In genomic region chr1:201602413-201603265, GRCh38 we compare ENCODE assay signal across 13 cellular contexts.
A peak's percentile ranks its signal among the peaks of the same experiment; 100 is the strongest.
DNase-seq lines count a peak whose midpoint lies in the region; TF ChIP-seq lines count a peak whose summit lies in the region.
"Had no signal": no experiment of that assay in that cellular context is flagged by ENCODE, and none has a peak within 500 bp of the region (broad histone marks: within the 10 kb centered on the region; RNA-seq: fewer than 3 reads in every experiment).

No MANE protein-coding gene starts in this region.

- no peak overlapping the region for H3T11ph ChIP-seq in H9 (ENCODE audit: low read length)

- no peaks in the 10 kb centered on the region for H3K9me3 ChIP-seq in H9 (ENCODE audit: control insufficient read depth, low read depth, low read length)
- H3K9me3 ChIP-seq: lower lobe of right lung had no signal

- TF ChIP-seq CTCF in fibroblast of villous mesenchyme (IDR thresholded peaks at IDR 0.05; ENCODE audit: insufficient read depth, low read depth, low read length) (no peak), H9 (conservative IDR thresholded peaks at IDR 0.05) (no peak)

- H4K8ac ChIP-seq in H9 (replicated peaks; ENCODE audit: insufficient read length, low read depth, low read length): no peak overlapping the region

- H3K79me1 ChIP-seq in H9 (ENCODE audit: insufficient read depth, low read depth, low read length, poor library complexity, severe bottlenecking): no peaks in the 10 kb centered on the region

- no peaks in the 10 kb centered on the region for H3K4me1 ChIP-seq in H9 (ENCODE audit: insufficient read depth, low read length)

- no peak overlapping the region for H2BK20ac ChIP-seq in H9 (ENCODE audit: low read depth, low read length, poor library complexity, severe bottlenecking)

- H3K9ac ChIP-seq in H9 (ENCODE audit: extremely low read depth, insufficient read length, low read length): no peak overlapping the region

- no peak overlapping the region for H3K23ac ChIP-seq in H9 (ENCODE audit: insufficient read length, low read depth, low read length)

- no peak overlapping the region for H2AFZ ChIP-seq in H9 (ENCODE audit: low read length)

- H4K5ac ChIP-seq in H9 (ENCODE audit: insufficient read length, low read depth, low read length): no peak overlapping the region

- H3K4ac ChIP-seq in H9 (ENCODE audit: low read depth, low read length): no peak overlapping the region

- H3K9me3 Mint-ChIP-seq in H9: no peaks in the 10 kb centered on the region

- peaks cover 2% of the 10 kb centered on the region in 2 experiments; a peak in 2 of 4 replicates for H3K4me1 Mint-ChIP-seq in H9

- no peak overlapping the region for H3K56ac ChIP-seq in H9 (ENCODE audit: insufficient read length, low read depth, low read length)

- no peak overlapping the region; a peak in 1 of 7 replicates for H3K27ac Mint-ChIP-seq in H9

- no peak overlapping the region for H2BK120ac ChIP-seq in H9 (ENCODE audit: low read depth, low read length, poor library complexity, severe bottlenecking)

- H3K79me2 ChIP-seq in H9 (ENCODE audit: insufficient read depth, low read length): no peaks in the 10 kb centered on the region

- H2BK15ac ChIP-seq in H9 (ENCODE audit: low read depth, low read length): no peak overlapping the region

- H3K4me3 Mint-ChIP-seq in H9: no peak overlapping the region

- no peaks in the 10 kb centered on the region for H3K23me2 ChIP-seq in H9 (ENCODE audit: insufficient read length, low read depth, low read length, poor library complexity, severe bottlenecking)

- no peaks in the 10 kb centered on the region for H3K27me3 ChIP-seq in H9 (ENCODE audit: insufficient read depth, low read length)

- H4K91ac ChIP-seq in H9 (ENCODE audit: insufficient read length, low read depth, low read length): no peak overlapping the region

- no peak overlapping the region for H3K27ac ChIP-seq in H9 (ENCODE audit: insufficient read length, low read depth, low read length)
- H3K27ac ChIP-seq: lower lobe of right lung, SK-N-MC had no signal

- H3K27me3 Mint-ChIP-seq in H9 (ENCODE audit: low read depth): peaks cover 14% of the 10 kb centered on the region

- no peak overlapping the region for H2AK5ac ChIP-seq in H9 (ENCODE audit: insufficient read length, low read length)

- no peaks in the 10 kb centered on the region for H4K20me1 ChIP-seq in H9 (ENCODE audit: control insufficient read depth, insufficient read depth, insufficient read length)

- no peak overlapping the region for H2BK12ac ChIP-seq in H9 (ENCODE audit: insufficient read length, low read depth, low read length)

- DNase-seq in GM03348 (ENCODE audit: low spot score) (peak; percentile 91), T1000 (lab: John Stamatoyannopoulos, UW) (peak; percentile 34), fibroblast of villous mesenchyme (ENCODE audit: low read depth) (peak; percentile 97), skeletal muscle cell (ENCODE audit: low read depth) (peak; percentile 91), CD1c-positive myeloid dendritic cell (ENCODE audit: extremely low spot score) (no peak), NCI-H2171 (lab: John Stamatoyannopoulos, UW) (no peak), ecto neural progenitor cell (ENCODE audit: low spot score) (no peak), H9 (no peak)
- DNase-seq: activated T-cell treated with anti-CD3 and anti-CD28 coated beads for 4 hours; effector CD8-positive, alpha-beta T cell; GF-D8; lower lobe of right lung had no signal

- H3K4me3 ChIP-seq in fibroblast of villous mesenchyme (ENCODE audit: low read depth, low read length) (no peak overlapping the region), skeletal muscle cell (ENCODE audit: low read depth, low read length) (no peak overlapping the region)
- H3K4me3 ChIP-seq: lower lobe of right lung, SK-N-MC had no signal

- H3K18ac ChIP-seq in H9 (ENCODE audit: insufficient read length, low read depth, low read length): no peak overlapping the region

- no peak overlapping the region for H3K14ac ChIP-seq in H9 (ENCODE audit: insufficient read depth, low read length)

- no peak overlapping the region for H3K4me2 ChIP-seq in H9 (ENCODE audit: insufficient read depth, insufficient read length, low read length)

- H3K36me3 Mint-ChIP-seq in H9 (ENCODE audit: insufficient read depth in 1 of 3, low read depth in 3 of 3): no peaks in the 10 kb centered on the region

- WGBS in H9 (ENCODE audit: extremely low coverage, insufficient read length, low lambda C conversion rate): no CpG with 5 or more reads among the region's 7 CpGs

- no peak overlapping the region for H2BK5ac ChIP-seq in H9 (ENCODE audit: insufficient read length, low read length)

Comparison
In these comparisons a context has a peak if more than half of its experiments do, and no peak if none do; other contexts are left out.
1. DNase-seq: peak in GM03348 (single experiment), T1000 (single experiment), fibroblast of villous mesenchyme (single experiment) and skeletal muscle cell (single experiment); none in CD1c-positive myeloid dendritic cell (single experiment), NCI-H2171 (single experiment), ecto neural progenitor cell (single experiment) and H9 (single experiment).